In genomic region chr15:98375513-98376360, GRCh38 we compare ENCODE assay signal across 16 cellular contexts.
"Had no signal": no experiment of that assay in that cellular context is flagged by ENCODE, and none has a peak within 500 bp of the region (broad histone marks: within the 10 kb centered on the region; RNA-seq: fewer than 3 reads in every experiment).

No MANE protein-coding gene starts in this region.

- H3K4me1 ChIP-seq: transverse colon had no signal

- ATAC-seq: activated naive CD8-positive, alpha-beta T cell treated with anti-CD3 and anti-CD28 coated beads, Interleukin-2, amount 50 U/mL, for 24 hours; activated T-helper 17 cell treated with anti-CD3 and anti-CD28 coated beads, Interleukin-2, amount 50 U/mL, for 72 hours; stimulated activated effector memory CD8-positive, alpha-beta T cell treated with anti-CD3 and anti-CD28 coated beads, Interleukin-12 subunit alpha, Interleukin-12 subunit beta, amount 100 ng/mL, for 72 hours had no signal

- H3K27me3 ChIP-seq: hepatocyte, transverse colon had no signal

- H3K4me3 ChIP-seq: hepatocyte, transverse colon had no signal

- H3K36me3 Mint-ChIP-seq: stimulated activated effector memory CD8-positive, alpha-beta T cell treated with anti-CD3 and anti-CD28 coated beads, Interleukin-12 subunit alpha, Interleukin-12 subunit beta, amount 100 ng/mL, for 72 hours had no signal

- H3K4me3 Mint-ChIP-seq: activated naive CD4-positive, alpha-beta T cell treated with anti-CD3 and anti-CD28 coated beads for 36 hours; activated naive CD8-positive, alpha-beta T cell treated with anti-CD3 and anti-CD28 coated beads, Interleukin-2, amount 50 U/mL, for 24 hours; activated T-helper 17 cell treated with anti-CD3 and anti-CD28 coated beads, Interleukin-2, amount 50 U/mL, for 72 hours; nephron progenitor cell; stimulated activated effector memory CD8-positive, alpha-beta T cell treated with anti-CD3 and anti-CD28 coated beads, Interleukin-12 subunit alpha, Interleukin-12 subunit beta, amount 100 ng/mL, for 72 hours had no signal

- DNase-seq: activated CD4-positive, alpha-beta T cell treated with anti-CD3 and anti-CD28 coated beads, Interleukin-2, amount 50 U/mL, for 48 hours; activated naive CD4-positive, alpha-beta T cell treated with anti-CD3 and anti-CD28 coated beads for 36 hours; activated naive CD8-positive, alpha-beta T cell treated with anti-CD3 and anti-CD28 coated beads, Interleukin-2, amount 50 U/mL, for 24 hours; aorta; erythroblast; kidney; nephron progenitor cell; occipital lobe; stimulated activated CD4-positive, alpha-beta T cell treated with anti-CD3 and anti-CD28 coated beads, Interleukin-12 subunit alpha, Interleukin-12 subunit beta, amount 100 ng/mL, for 4 hours; stimulated activated CD4-positive, alpha-beta T cell treated with anti-CD3 and anti-CD28 coated beads, Interleukin-2, amount 100 ng/mL, for 24 hours; transverse colon; WERI-Rb-1 had no signal

- H3K27ac Mint-ChIP-seq: activated naive CD4-positive, alpha-beta T cell treated with anti-CD3 and anti-CD28 coated beads for 36 hours; activated naive CD8-positive, alpha-beta T cell treated with anti-CD3 and anti-CD28 coated beads, Interleukin-2, amount 50 U/mL, for 24 hours; activated T-helper 17 cell treated with anti-CD3 and anti-CD28 coated beads, Interleukin-2, amount 50 U/mL, for 72 hours; nephron progenitor cell; progenitor cell of endocrine pancreas; stimulated activated effector memory CD8-positive, alpha-beta T cell treated with anti-CD3 and anti-CD28 coated beads, Interleukin-12 subunit alpha, Interleukin-12 subunit beta, amount 100 ng/mL, for 72 hours had no signal

- H3K27ac ChIP-seq: hepatocyte, transverse colon, WERI-Rb-1 had no signal

- H3K36me3 ChIP-seq: transverse colon, WERI-Rb-1 had no signal

- H3K4me1 Mint-ChIP-seq: activated naive CD8-positive, alpha-beta T cell treated with anti-CD3 and anti-CD28 coated beads, Interleukin-2, amount 50 U/mL, for 24 hours; activated T-helper 17 cell treated with anti-CD3 and anti-CD28 coated beads, Interleukin-2, amount 50 U/mL, for 72 hours; nephron progenitor cell; stimulated activated effector memory CD8-positive, alpha-beta T cell treated with anti-CD3 and anti-CD28 coated beads, Interleukin-12 subunit alpha, Interleukin-12 subunit beta, amount 100 ng/mL, for 72 hours had no signal

- H3K9me3 Mint-ChIP-seq: activated T-helper 17 cell treated with anti-CD3 and anti-CD28 coated beads, Interleukin-2, amount 50 U/mL, for 72 hours had no signal
